ENCODE assay signal across 8 cellular contexts in the genomic region with DNA sequence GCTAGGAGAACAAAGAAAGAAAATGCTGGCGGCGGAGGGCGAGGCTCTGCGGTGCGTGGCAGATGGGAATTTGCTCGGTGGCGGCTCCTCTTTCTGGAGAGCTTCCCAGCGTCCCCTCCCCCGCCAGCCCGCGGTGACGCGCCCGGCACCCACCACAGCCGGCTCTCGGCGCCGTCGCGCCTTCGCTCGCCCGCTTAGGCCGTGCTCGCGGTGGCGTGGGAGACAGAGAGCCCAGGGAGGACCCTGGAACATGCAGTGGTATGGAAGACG. TPM values are rescaled to one million over a fixed set of nuclear protein-coding genes. Genes with fewer than 3 reads are reported as not detected.
DNase-seq lines count a peak whose midpoint lies in the region; ATAC-seq and TF ChIP-seq lines count a peak whose summit lies in the region.

No MANE protein-coding gene starts in this region.

- peak overlapping the region; percentile 81 for H3K27ac Mint-ChIP-seq in stimulated activated naive CD8-positive, alpha-beta T cell treated with anti-CD3 and anti-CD28 coated beads, Interleukin-15, Interleukin-2, amounts not matched to agents 100 ng/mL and 50 ng/mL, for 24 hours

- no peaks in the 10 kb centered on the region for H3K36me3 ChIP-seq in BE2C

- peaks cover 10% of the 10 kb centered on the region for H3K36me3 Mint-ChIP-seq in stimulated activated naive CD8-positive, alpha-beta T cell treated with anti-CD3 and anti-CD28 coated beads, Interleukin-15, Interleukin-2, amounts not matched to agents 100 ng/mL and 50 ng/mL, for 24 hours (ENCODE audit: low read depth)

- no peak for TF ChIP-seq POLR2A in erythroblast (IDR thresholded peaks at IDR 0.05; ENCODE audit: low read length)

- no peak for TF ChIP-seq EP300 in Ishikawa (IDR thresholded peaks at IDR 0.05; ENCODE audit: borderline replicate concordance)

- H3K4me1 Mint-ChIP-seq in stimulated activated naive CD8-positive, alpha-beta T cell treated with anti-CD3 and anti-CD28 coated beads, Interleukin-15, Interleukin-2, amounts not matched to agents 100 ng/mL and 50 ng/mL, for 24 hours (ENCODE audit: low read depth): peaks cover 58% of the 10 kb centered on the region

- H3K9me3 Mint-ChIP-seq in stimulated activated naive CD8-positive, alpha-beta T cell treated with anti-CD3 and anti-CD28 coated beads, Interleukin-15, Interleukin-2, amounts not matched to agents 100 ng/mL and 50 ng/mL, for 24 hours: no peaks in the 10 kb centered on the region

- no peaks in the 10 kb centered on the region for H3K9me3 ChIP-seq in BE2C
- H3K9me3 ChIP-seq in mononuclear cell (ENCODE audit: low read depth, low read length): no peaks in the 10 kb centered on the region

- peak; percentile 17 for ATAC-seq in GM19372 (IDR thresholded peaks at IDR 0.05; ENCODE audit: low read depth, unreplicated experiment)

- no peak for TF ChIP-seq CTCF in BE2C (IDR thresholded peaks at IDR 0.05; ENCODE audit: low read depth, low read length)

- H3K4me3 ChIP-seq in BE2C (ENCODE audit: low read depth, low read length) (peak overlapping the region; percentile 88), mononuclear cell (ENCODE audit: low read length) (peak overlapping the region; percentile 92)

- DNase-seq in BE2C (peak; percentile 78), erythroblast (lab: John Stamatoyannopoulos, UW) (peak; percentile 37 to 56), NCI-H1930 (lab: John Stamatoyannopoulos, UW) (no peak)
- peak; percentile 28 for DNase-seq in activated CD4-positive, alpha-beta T cell treated with anti-CD3 and anti-CD28 coated beads, Interleukin-2, amount 50 U/mL, for 1 hour

- H3K27me3 ChIP-seq in BE2C: no peaks in the 10 kb centered on the region; the same call in 1 of the 2 replicates
- no peaks in the 10 kb centered on the region for H3K27me3 ChIP-seq in mononuclear cell (ENCODE audit: insufficient read depth, low read length)

- peak overlapping the region; percentile 88 for H3K4me3 Mint-ChIP-seq in stimulated activated naive CD8-positive, alpha-beta T cell treated with anti-CD3 and anti-CD28 coated beads, Interleukin-15, Interleukin-2, amounts not matched to agents 100 ng/mL and 50 ng/mL, for 24 hours

- H3K4me1 ChIP-seq in BE2C (no peaks in the 10 kb centered on the region; the same call in 1 of the 2 replicates), mononuclear cell (ENCODE audit: insufficient read depth, low read length) (peaks cover 49% of the 10 kb centered on the region)

- TF ChIP-seq RAD21 in Ishikawa (IDR thresholded peaks at IDR 0.05; ENCODE audit: low read depth): no peak

- no peaks in the 10 kb centered on the region for H3K27me3 Mint-ChIP-seq in stimulated activated naive CD8-positive, alpha-beta T cell treated with anti-CD3 and anti-CD28 coated beads, Interleukin-15, Interleukin-2, amounts not matched to agents 100 ng/mL and 50 ng/mL, for 24 hours

TF ChIP-seq in Ishikawa, 13 proteins besides CTCF, POLR2A, EP300 and RAD21:
- TF ChIP-seq TEAD4 (IDR thresholded peaks at IDR 0.05): no peak
- no peak for TF ChIP-seq TAF1 (IDR thresholded peaks at IDR 0.05; ENCODE audit: low read depth)
- TF ChIP-seq, protein P1, sequence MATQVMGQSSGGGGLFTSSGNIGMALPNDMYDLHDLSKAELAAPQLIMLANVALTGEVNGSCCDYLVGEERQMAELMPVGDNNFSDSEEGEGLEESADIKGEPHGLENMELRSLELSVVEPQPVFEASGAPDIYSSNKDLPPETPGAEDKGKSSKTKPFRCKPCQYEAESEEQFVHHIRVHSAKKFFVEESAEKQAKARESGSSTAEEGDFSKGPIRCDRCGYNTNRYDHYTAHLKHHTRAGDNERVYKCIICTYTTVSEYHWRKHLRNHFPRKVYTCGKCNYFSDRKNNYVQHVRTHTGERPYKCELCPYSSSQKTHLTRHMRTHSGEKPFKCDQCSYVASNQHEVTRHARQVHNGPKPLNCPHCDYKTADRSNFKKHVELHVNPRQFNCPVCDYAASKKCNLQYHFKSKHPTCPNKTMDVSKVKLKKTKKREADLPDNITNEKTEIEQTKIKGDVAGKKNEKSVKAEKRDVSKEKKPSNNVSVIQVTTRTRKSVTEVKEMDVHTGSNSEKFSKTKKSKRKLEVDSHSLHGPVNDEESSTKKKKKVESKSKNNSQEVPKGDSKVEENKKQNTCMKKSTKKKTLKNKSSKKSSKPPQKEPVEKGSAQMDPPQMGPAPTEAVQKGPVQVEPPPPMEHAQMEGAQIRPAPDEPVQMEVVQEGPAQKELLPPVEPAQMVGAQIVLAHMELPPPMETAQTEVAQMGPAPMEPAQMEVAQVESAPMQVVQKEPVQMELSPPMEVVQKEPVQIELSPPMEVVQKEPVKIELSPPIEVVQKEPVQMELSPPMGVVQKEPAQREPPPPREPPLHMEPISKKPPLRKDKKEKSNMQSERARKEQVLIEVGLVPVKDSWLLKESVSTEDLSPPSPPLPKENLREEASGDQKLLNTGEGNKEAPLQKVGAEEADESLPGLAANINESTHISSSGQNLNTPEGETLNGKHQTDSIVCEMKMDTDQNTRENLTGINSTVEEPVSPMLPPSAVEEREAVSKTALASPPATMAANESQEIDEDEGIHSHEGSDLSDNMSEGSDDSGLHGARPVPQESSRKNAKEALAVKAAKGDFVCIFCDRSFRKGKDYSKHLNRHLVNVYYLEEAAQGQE (IDR thresholded peaks at IDR 0.05; ENCODE audit: low read depth): no peak
- TF ChIP-seq, protein P2, sequence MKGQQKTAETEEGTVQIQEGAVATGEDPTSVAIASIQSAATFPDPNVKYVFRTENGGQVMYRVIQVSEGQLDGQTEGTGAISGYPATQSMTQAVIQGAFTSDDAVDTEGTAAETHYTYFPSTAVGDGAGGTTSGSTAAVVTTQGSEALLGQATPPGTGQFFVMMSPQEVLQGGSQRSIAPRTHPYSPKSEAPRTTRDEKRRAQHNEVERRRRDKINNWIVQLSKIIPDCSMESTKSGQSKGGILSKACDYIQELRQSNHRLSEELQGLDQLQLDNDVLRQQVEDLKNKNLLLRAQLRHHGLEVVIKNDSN (IDR thresholded peaks at IDR 0.05): no peak
- TF ChIP-seq, protein P3, sequence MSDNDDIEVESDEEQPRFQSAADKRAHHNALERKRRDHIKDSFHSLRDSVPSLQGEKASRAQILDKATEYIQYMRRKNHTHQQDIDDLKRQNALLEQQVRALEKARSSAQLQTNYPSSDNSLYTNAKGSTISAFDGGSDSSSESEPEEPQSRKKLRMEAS (IDR thresholded peaks at IDR 0.05): peak; percentile 56
- no peak for TF ChIP-seq YY1 (IDR thresholded peaks at IDR 0.05; ENCODE audit: low read depth)
- no peak; the same call in 1 of the 2 replicates for TF ChIP-seq TCF12 (IDR thresholded peaks at IDR 0.05; ENCODE audit: low read depth)

RNA-seq across cellular contexts. Expression of a gene that starts 0.6 kb away (rescaled TPM):
- 19.2 TPM for polyA plus RNA-seq in BE2C (2012; ENCODE audit: insufficient read depth, insufficient read length, low read depth)
- total RNA-seq in mononuclear cell: 68.8 TPM

Comparison
In these comparisons a context has a peak if more than half of its experiments do, and no peak if none do; other contexts are left out.
1. DNase-seq: peak in BE2C (single experiment), activated CD4-positive, alpha-beta T cell treated with anti-CD3 and anti-CD28 coated beads, Interleukin-2, amount 50 U/mL, for 1 hour (single experiment) and erythroblast (2 of 2); none in NCI-H1930 (0 of 2).